ENCODE assay signal across 1 cellular context in the genomic region with DNA sequence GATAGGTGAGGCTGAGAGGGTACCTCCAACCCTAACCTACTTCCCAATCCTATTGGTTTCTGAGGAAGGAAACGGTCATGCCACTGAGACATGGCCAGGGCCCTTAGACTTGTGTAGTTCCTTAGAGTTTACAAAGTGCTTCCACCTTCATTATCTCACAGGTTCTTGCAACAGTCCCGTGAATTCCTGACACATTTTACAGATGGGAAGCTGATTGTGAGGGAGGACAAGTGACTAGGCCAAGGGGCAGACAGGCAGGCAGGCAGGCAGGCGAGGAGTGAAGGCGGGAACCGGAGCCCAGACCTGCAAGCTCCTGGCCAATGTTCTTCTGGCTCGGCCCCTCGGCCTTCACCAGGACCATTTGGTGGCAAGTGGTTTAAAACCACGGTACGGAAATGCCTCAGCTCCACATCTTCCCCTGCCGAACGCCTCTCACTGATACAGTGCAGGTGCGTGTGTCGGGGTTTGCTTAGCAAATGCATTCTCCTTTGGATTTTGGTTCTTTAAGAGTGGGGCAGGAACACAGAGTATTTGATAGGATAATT.
TF ChIP-seq lines count a peak whose summit lies in the region.

No MANE protein-coding gene starts in this region.

TF ChIP-seq in K562, 482 proteins besides CTCF, POLR2A, EP300 and RAD21:
- TF ChIP-seq ZBTB8A (IDR thresholded peaks at IDR 0.05; ENCODE audit: partially characterized antibody) (no peak), RBBP5 (IDR thresholded peaks at IDR 0.05; ENCODE audit: borderline replicate concordance, insufficient read depth, low read length, poor library complexity, severe bottlenecking) (no peak), DACH1 (IDR thresholded peaks at IDR 0.05; ENCODE audit: partially characterized antibody) (no peak), ZNF316 (IDR thresholded peaks at IDR 0.05) (no peak), COPS2 (conservative IDR thresholded peaks at IDR 0.05) (no peak), ILF3 (IDR thresholded peaks at IDR 0.05; ENCODE audit: borderline replicate concordance) (no peak), CREM (IDR thresholded peaks at IDR 0.05; ENCODE audit: low read depth) (no peak), TEAD2 (tag; IDR thresholded peaks at IDR 0.05) (no peak), RUNX1 (IDR thresholded peaks at IDR 0.05; ENCODE audit: low read depth) (no peak)
- TF ChIP-seq, protein P1, sequence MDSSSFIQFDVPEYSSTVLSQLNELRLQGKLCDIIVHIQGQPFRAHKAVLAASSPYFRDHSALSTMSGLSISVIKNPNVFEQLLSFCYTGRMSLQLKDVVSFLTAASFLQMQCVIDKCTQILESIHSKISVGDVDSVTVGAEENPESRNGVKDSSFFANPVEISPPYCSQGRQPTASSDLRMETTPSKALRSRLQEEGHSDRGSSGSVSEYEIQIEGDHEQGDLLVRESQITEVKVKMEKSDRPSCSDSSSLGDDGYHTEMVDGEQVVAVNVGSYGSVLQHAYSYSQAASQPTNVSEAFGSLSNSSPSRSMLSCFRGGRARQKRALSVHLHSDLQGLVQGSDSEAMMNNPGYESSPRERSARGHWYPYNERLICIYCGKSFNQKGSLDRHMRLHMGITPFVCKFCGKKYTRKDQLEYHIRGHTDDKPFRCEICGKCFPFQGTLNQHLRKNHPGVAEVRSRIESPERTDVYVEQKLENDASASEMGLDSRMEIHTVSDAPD (CRISPR knock-in tag; IDR thresholded peaks at IDR 0.05): no peak
- TF ChIP-seq, protein P2, sequence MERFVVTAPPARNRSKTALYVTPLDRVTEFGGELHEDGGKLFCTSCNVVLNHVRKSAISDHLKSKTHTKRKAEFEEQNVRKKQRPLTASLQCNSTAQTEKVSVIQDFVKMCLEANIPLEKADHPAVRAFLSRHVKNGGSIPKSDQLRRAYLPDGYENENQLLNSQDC (CRISPR knock-in tag; IDR thresholded peaks at IDR 0.05): no peak
